In genomic region chr16:50781043-50781442, GRCh38 we compare ENCODE assay signal across 2 cellular contexts.
TF ChIP-seq lines count a peak whose summit lies in the region.

No MANE protein-coding gene starts in this region.

TF ChIP-seq in IMR-90, 13 proteins besides CTCF, POLR2A, EP300 and RAD21:
- no peak for TF ChIP-seq NFE2L2 (IDR thresholded peaks at IDR 0.05; ENCODE audit: low read depth, low read length)
- TF ChIP-seq CEBPB (IDR thresholded peaks at IDR 0.05; ENCODE audit: low read depth, low read length), result no peak
- no peak for TF ChIP-seq MAFK (IDR thresholded peaks at IDR 0.05; ENCODE audit: low read depth, low read length)
- TF ChIP-seq SMC3 (IDR thresholded peaks at IDR 0.05; ENCODE audit: low read depth, low read length), result no peak
- TF ChIP-seq BHLHE40 (IDR thresholded peaks at IDR 0.05; ENCODE audit: low read depth, low read length), result no peak
- no peak for TF ChIP-seq ELK1 (IDR thresholded peaks at IDR 0.05; ENCODE audit: borderline replicate concordance, low read depth, low read length)
- no peak for TF ChIP-seq CHD1 (IDR thresholded peaks at IDR 0.05; ENCODE audit: low read depth, low read length)
- no peak for TF ChIP-seq MXI1 (IDR thresholded peaks at IDR 0.05; ENCODE audit: borderline replicate concordance, low read depth, low read length)
- no peak for TF ChIP-seq RCOR1 (IDR thresholded peaks at IDR 0.05; ENCODE audit: insufficient replicate concordance, low read length)
- no peak for TF ChIP-seq MAZ (IDR thresholded peaks at IDR 0.05; ENCODE audit: borderline replicate concordance, low read depth, low read length)

TF ChIP-seq in GM12878, 131 proteins besides CTCF, POLR2A, EP300 and RAD21:
- TF ChIP-seq ZSCAN29 (IDR thresholded peaks at IDR 0.05) (no peak), KDM1A (IDR thresholded peaks at IDR 0.05; ENCODE audit: borderline replicate concordance) (no peak), FOXM1 (IDR thresholded peaks at IDR 0.05; ENCODE audit: low read depth, low read length) (no peak), LARP7 (IDR thresholded peaks at IDR 0.05) (no peak), EGR1 (IDR thresholded peaks at IDR 0.05; ENCODE audit: borderline replicate concordance in 1 of 2, low read depth in 2 of 2, low read length in 2 of 2) (no peak), USF2 (IDR thresholded peaks at IDR 0.05; ENCODE audit: borderline replicate concordance, low read depth, low read length) (no peak), PML (IDR thresholded peaks at IDR 0.05; ENCODE audit: low read length) (no peak), SP1 (IDR thresholded peaks at IDR 0.05; ENCODE audit: low read depth, low read length) (no peak), USF1 (IDR thresholded peaks at IDR 0.05; ENCODE audit: borderline replicate concordance, extremely low read length, insufficient read depth, low read depth, low read length) (no peak), MYB (IDR thresholded peaks at IDR 0.05; ENCODE audit: borderline replicate concordance, low read depth, low read length) (no peak), ATF7 (IDR thresholded peaks at IDR 0.05; ENCODE audit: low read depth) (no peak), ZBTB4 (CRISPR knock-in tag; IDR thresholded peaks at IDR 0.05) (no peak), NFYA (IDR thresholded peaks at IDR 0.05; ENCODE audit: borderline replicate concordance, low read depth, low read length) (no peak), CEBPZ (IDR thresholded peaks at IDR 0.05; ENCODE audit: low read depth, low read length) (no peak), E2F4 (IDR thresholded peaks at IDR 0.05; ENCODE audit: low read depth, low read length) (no peak), NR2C2 (IDR thresholded peaks at IDR 0.05; ENCODE audit: borderline replicate concordance, control insufficient read depth, insufficient read length, low read depth) (no peak), REST (IDR thresholded peaks at IDR 0.05; ENCODE audit: low read depth, low read length) (no peak)
